In the genomic region with DNA sequence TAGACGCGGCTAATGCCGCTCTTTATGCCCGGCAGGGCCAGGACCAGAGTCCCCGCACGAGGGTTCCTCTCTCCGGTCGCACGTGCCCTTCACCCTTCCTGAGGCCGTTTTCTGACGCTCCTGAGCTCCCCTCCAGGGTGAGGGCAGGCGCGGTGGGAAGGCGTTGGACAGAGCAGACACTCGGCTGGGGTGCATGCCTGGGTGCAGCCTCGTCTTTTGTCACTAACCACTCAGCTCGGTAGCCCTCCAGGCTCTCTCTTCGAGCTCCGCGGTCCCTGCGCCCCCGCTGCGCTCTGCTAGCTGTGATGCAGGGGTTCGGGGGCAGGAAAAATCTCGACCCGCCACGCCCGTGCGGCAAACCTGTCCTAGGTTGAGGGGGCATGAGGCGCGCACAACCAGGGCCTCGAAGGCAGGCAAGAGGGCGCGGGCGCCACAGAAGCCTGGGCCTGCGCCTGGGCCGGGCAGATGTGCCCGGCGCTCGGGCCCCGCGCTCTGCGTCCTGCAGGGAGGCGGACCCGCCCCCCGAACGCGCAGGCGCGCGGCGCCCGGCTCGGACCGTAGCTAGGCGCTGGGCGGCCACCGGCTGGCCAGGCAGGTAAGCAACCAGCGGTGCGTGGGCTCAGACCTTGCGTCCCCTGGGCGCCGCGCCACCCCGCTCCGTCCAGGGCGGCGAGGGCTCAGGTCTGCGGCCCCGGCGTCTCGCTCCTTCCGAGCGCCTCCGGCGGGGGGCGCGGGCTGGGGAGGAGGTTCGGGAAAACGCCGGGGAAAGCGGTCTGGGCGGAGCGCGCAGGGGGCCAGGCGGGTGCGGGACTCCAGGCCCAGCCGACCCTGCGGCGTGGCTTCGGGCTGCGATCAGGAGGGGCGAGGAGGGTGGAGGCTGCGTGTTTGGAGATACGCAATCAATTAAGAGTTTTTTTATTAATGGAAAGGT, we compare ENCODE assay signal across 1 cellular context.
TF ChIP-seq lines count a peak whose summit lies in the region.

L3MBTL1 (plus strand) TSS at position 548 of the 931 bp plus-strand sequence. CDS start 5,807 bp downstream, outside the sequence.

TF ChIP-seq in HepG2, 621 proteins besides CTCF, POLR2A, EP300 and RAD21 (continued from another document and continues in another):
- TF ChIP-seq, protein P1, sequence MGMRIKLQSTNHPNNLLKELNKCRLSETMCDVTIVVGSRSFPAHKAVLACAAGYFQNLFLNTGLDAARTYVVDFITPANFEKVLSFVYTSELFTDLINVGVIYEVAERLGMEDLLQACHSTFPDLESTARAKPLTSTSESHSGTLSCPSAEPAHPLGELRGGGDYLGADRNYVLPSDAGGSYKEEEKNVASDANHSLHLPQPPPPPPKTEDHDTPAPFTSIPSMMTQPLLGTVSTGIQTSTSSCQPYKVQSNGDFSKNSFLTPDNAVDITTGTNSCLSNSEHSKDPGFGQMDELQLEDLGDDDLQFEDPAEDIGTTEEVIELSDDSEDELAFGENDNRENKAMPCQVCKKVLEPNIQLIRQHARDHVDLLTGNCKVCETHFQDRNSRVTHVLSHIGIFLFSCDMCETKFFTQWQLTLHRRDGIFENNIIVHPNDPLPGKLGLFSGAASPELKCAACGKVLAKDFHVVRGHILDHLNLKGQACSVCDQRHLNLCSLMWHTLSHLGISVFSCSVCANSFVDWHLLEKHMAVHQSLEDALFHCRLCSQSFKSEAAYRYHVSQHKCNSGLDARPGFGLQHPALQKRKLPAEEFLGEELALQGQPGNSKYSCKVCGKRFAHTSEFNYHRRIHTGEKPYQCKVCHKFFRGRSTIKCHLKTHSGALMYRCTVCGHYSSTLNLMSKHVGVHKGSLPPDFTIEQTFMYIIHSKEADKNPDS (CRISPR knock-in tag; IDR thresholded peaks at IDR 0.05): peak; percentile 16; the same call in 1 of the 2 replicates
- TF ChIP-seq ZNF318 (CRISPR knock-in tag; IDR thresholded peaks at IDR 0.05) (peak; percentile 69; the same call in 1 of the 2 replicates), ZNF570 (CRISPR knock-in tag; IDR thresholded peaks at IDR 0.05; ENCODE audit: borderline replicate concordance) (peak; percentile 95; the same call in 1 of the 2 replicates), TARDBP (CRISPR knock-in tag; IDR thresholded peaks at IDR 0.05) (peak; percentile 87), ZFAT (CRISPR knock-in tag; conservative IDR thresholded peaks at IDR 0.05) (no peak), FOXM1 (CRISPR knock-in tag; IDR thresholded peaks at IDR 0.05) (no peak), ZNF598 (CRISPR knock-in tag; IDR thresholded peaks at IDR 0.05; ENCODE audit: borderline replicate concordance) (peak; percentile 91; the same call in 1 of the 2 replicates), NR2F1 (CRISPR knock-in tag; IDR thresholded peaks at IDR 0.05) (no peak), ZNF784 (CRISPR knock-in tag; IDR thresholded peaks at IDR 0.05; ENCODE audit: borderline replicate concordance) (peak; percentile 86; the same call in 1 of the 2 replicates), ZNF207 (IDR thresholded peaks at IDR 0.05; ENCODE audit: borderline replicate concordance) (no peak), ZNF788 (CRISPR knock-in tag; IDR thresholded peaks at IDR 0.05; ENCODE audit: borderline replicate concordance) (no peak), ZC3H13 (CRISPR knock-in tag; IDR thresholded peaks at IDR 0.05) (peak; percentile 86; the same call in 1 of the 2 replicates), SOX13 (IDR thresholded peaks at IDR 0.05) (no peak), SOX13 (CRISPR knock-in tag; conservative IDR thresholded peaks at IDR 0.05 in 1 of 2, IDR thresholded peaks at IDR 0.05 in 1 of 2) (no peak; a peak in 1 of 4 replicates), KMT2A (CRISPR knock-in tag; IDR thresholded peaks at IDR 0.05) (peak; percentile 19; the same call in 1 of the 2 replicates), TBX2 (CRISPR knock-in tag; IDR thresholded peaks at IDR 0.05; ENCODE audit: borderline replicate concordance) (peak; percentile 57; the same call in 1 of the 2 replicates), ZNF770 (CRISPR knock-in tag; IDR thresholded peaks at IDR 0.05) (peak; percentile 66), HNF4G (IDR thresholded peaks at IDR 0.05; ENCODE audit: borderline replicate concordance, low read depth, low read length) (no peak), HNF4G (CRISPR knock-in tag; IDR thresholded peaks at IDR 0.05; ENCODE audit: borderline replicate concordance, low read depth) (no peak), TBX3 (IDR thresholded peaks at IDR 0.05; ENCODE audit: borderline replicate concordance) (no peak), PREB (CRISPR knock-in tag; IDR thresholded peaks at IDR 0.05) (no peak), SNAPC2 (CRISPR knock-in tag; IDR thresholded peaks at IDR 0.05) (peak; percentile 76), PAX8 (CRISPR knock-in tag; IDR thresholded peaks at IDR 0.05; ENCODE audit: borderline replicate concordance) (peak; percentile 99), RARG (CRISPR knock-in tag; IDR thresholded peaks at IDR 0.05; ENCODE audit: low read depth) (no peak), ZNF432 (CRISPR knock-in tag; IDR thresholded peaks at IDR 0.05; ENCODE audit: borderline replicate concordance) (no peak), CCDC6 (CRISPR knock-in tag; IDR thresholded peaks at IDR 0.05) (peak; percentile 83; the same call in 1 of the 2 replicates), GLMP (CRISPR knock-in tag; IDR thresholded peaks at IDR 0.05; ENCODE audit: borderline replicate concordance) (no peak), SNAI1 (CRISPR knock-in tag; IDR thresholded peaks at IDR 0.05; ENCODE audit: borderline replicate concordance) (no peak), STAT5B (CRISPR knock-in tag; IDR thresholded peaks at IDR 0.05) (peak; percentile 24; the same call in 1 of the 2 replicates), ZNF33A (CRISPR knock-in tag; IDR thresholded peaks at IDR 0.05; ENCODE audit: borderline replicate concordance) (no peak)
- TF ChIP-seq, protein P2, sequence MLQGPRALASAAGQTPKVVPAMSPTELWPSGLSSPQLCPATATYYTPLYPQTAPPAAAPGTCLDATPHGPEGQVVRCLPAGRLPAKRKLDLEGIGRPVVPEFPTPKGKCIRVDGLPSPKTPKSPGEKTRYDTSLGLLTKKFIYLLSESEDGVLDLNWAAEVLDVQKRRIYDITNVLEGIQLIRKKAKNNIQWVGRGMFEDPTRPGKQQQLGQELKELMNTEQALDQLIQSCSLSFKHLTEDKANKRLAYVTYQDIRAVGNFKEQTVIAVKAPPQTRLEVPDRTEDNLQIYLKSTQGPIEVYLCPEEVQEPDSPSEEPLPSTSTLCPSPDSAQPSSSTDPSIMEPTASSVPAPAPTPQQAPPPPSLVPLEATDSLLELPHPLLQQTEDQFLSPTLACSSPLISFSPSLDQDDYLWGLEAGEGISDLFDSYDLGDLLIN (CRISPR knock-in tag; IDR thresholded peaks at IDR 0.05; ENCODE audit: borderline replicate concordance): peak; percentile 67; the same call in 1 of the 2 replicates
- TF ChIP-seq, protein P3, sequence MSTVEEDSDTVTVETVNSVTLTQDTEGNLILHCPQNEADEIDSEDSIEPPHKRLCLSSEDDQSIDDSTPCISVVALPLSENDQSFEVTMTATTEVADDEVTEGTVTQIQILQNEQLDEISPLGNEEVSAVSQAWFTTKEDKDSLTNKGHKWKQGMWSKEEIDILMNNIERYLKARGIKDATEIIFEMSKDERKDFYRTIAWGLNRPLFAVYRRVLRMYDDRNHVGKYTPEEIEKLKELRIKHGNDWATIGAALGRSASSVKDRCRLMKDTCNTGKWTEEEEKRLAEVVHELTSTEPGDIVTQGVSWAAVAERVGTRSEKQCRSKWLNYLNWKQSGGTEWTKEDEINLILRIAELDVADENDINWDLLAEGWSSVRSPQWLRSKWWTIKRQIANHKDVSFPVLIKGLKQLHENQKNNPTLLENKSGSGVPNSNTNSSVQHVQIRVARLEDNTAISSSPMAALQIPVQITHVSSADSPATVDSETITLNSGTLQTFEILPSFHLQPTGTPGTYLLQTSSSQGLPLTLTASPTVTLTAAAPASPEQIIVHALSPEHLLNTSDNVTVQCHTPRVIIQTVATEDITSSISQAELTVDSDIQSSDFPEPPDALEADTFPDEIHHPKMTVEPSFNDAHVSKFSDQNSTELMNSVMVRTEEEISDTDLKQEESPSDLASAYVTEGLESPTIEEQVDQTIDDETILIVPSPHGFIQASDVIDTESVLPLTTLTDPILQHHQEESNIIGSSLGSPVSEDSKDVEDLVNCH (CRISPR knock-in tag; IDR thresholded peaks at IDR 0.05): peak; percentile 62; the same call in 1 of the 2 replicates
